ENCODE assay signal across 8 cellular contexts in genomic region chr7:74002474-74003017, GRCh38. TPM values are rescaled to one million over a fixed set of nuclear protein-coding genes. Genes with fewer than 3 reads are reported as not detected.
DNase-seq lines count a peak whose midpoint lies in the region; ATAC-seq and TF ChIP-seq lines count a peak whose summit lies in the region.

No MANE protein-coding gene starts in this region.

- H3K27me3 ChIP-seq in MG63, result no peaks in the 10 kb centered on the region

- H3K9me3 ChIP-seq in MG63, result no peaks in the 10 kb centered on the region

- DNase-seq in COLO668 (lab: John Stamatoyannopoulos, UW; ENCODE audit: unreplicated experiment), result peak; percentile 16
- peak; percentile 81 for DNase-seq in MG63
- peak; percentile 78 for DNase-seq in astrocyte of the spinal cord (ENCODE audit: low read depth, low spot score)
- DNase-seq in myocyte (ENCODE audit: low read depth), result peak; percentile 77
- no peak for DNase-seq in NCI-H2029 treated with DMSO at 0.1 percent for 48 hours (lab: John Stamatoyannopoulos, UW)

- TF ChIP-seq CTCF in astrocyte of the spinal cord (IDR thresholded peaks at IDR 0.05; ENCODE audit: low read depth, low read length), result no peak

- in situ Hi-C loops in astrocyte of the spinal cord (cut with HindIII; ENCODE audit: low sequenced_read_pairs), result no loop called here

- ATAC-seq in HG02623 (IDR thresholded peaks at IDR 0.05; ENCODE audit: unreplicated experiment) (no peak), HG02870 (IDR thresholded peaks at IDR 0.05; ENCODE audit: unreplicated experiment) (no peak), GM18873 (IDR thresholded peaks at IDR 0.05; ENCODE audit: low FRiP score, unreplicated experiment) (no peak)

- no peaks in the 10 kb centered on the region for H3K36me3 ChIP-seq in MG63

- no peak overlapping the region for H3K4me3 ChIP-seq in MG63
- no peak overlapping the region for H3K4me3 ChIP-seq in astrocyte of the spinal cord (ENCODE audit: low read depth, low read length)

RNA-seq across cellular contexts. Expression of gene ELN, which starts 25.4 kb away (rescaled TPM):
- total RNA-seq in MG63 (2014; rRNA removed; shearing (Covaris generic); ENCODE audit: low replicate concordance), result not detected in 2 replicates
- total RNA-seq in myocyte, result 12.1 and 16.6 TPM in 2 replicates
- 141 TPM for polyA plus RNA-seq in myocyte (2012)

Comparison
In these comparisons a context has a peak if more than half of its experiments do, and no peak if none do; other contexts are left out.
1. RNA of gene ELN, which starts 25.4 kb away (total RNA-seq): 12.1 to 16.6 TPM in myocyte; not detected in MG63; every median in the first group is over 10 times any median in the second.